8 cellular contexts compared by ENCODE assay signal in the genomic region with DNA sequence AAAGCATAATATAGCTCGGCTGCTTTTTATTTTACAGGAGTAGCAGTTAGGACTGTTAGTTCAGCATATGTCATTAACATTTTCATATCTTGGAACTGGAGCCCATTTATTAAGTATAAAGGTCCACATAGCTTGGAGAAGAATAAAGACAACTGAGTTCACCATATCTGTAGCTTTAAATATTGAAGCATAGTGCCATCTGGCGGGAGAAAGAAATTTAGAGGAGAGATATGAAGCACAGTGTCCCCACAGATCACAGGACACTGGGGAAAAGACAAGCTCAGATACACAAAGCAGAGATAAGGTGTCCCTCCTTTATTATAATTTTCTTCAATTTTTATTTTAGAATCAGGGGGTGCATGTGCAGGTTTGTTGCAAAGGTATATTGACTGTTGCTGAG.
DNase-seq lines count a peak whose midpoint lies in the region; ATAC-seq and TF ChIP-seq lines count a peak whose summit lies in the region.

No MANE protein-coding gene starts in this region.

- H3K27ac Mint-ChIP-seq in T-helper 17 cell = no peak overlapping the region

- 9 to 10% methylated on average over 2 of the region's 2 CpGs for WGBS in body of pancreas, 2 donors

- no peak overlapping the region for H3K4me3 Mint-ChIP-seq in T-helper 17 cell

- no peaks in the 10 kb centered on the region for H3K27me3 ChIP-seq in body of pancreas

- H3K4me1 ChIP-seq in body of pancreas = no peaks in the 10 kb centered on the region

- intact Hi-C loops in body of pancreas (cut with DNase I) = no loop called here

- TF ChIP-seq CTCF in body of pancreas (IDR thresholded peaks at IDR 0.05) = peak in 6 of 7 experiments; percentile 41 to 54 (median 48)

- TF ChIP-seq POLR2A in body of pancreas (IDR thresholded peaks at IDR 0.05) = no peak

- no peak overlapping the region for H3K27ac ChIP-seq in body of pancreas

- peaks cover 2% of the 10 kb centered on the region for H3K4me1 Mint-ChIP-seq in T-helper 17 cell

- ATAC-seq in HG02763 (IDR thresholded peaks at IDR 0.05; ENCODE audit: unreplicated experiment) (peak; percentile 40), body of pancreas (peak; percentile 77), T-helper 17 cell (no peak), HG03135 (IDR thresholded peaks at IDR 0.05; ENCODE audit: unreplicated experiment) (no peak)

- H3K9me3 ChIP-seq in body of pancreas (no peaks in the 10 kb centered on the region), T-helper 17 cell (ENCODE audit: control insufficient read depth, low read length, poor library complexity, severe bottlenecking) (no peaks in the 10 kb centered on the region)

- no peaks in the 10 kb centered on the region for H3K36me3 ChIP-seq in body of pancreas (replicated peaks in 1 of 2; ENCODE audit: insufficient read depth in 1 of 2, low read depth in 2 of 2)

- DNase-seq in SIG-M5 treated with dmso at 0.1 percent for 504 hours (lab: John Stamatoyannopoulos, UW; ENCODE audit: unreplicated experiment) (peak; percentile 18), SIG-M5 (lab: John Stamatoyannopoulos, UW) (no peak), NCI-H2227 treated with DMSO at 0.1 percent for 48 hours (lab: John Stamatoyannopoulos, UW) (peak; percentile 39), body of pancreas (peak; percentile 8 to 43 (median 15)), left kidney (ENCODE audit: low read depth, low spot score) (peak; percentile 73), T-helper 17 cell (no peak)

- H3K4me3 ChIP-seq in body of pancreas = no peak overlapping the region

- H3K36me3 Mint-ChIP-seq in T-helper 17 cell (ENCODE audit: low read depth) = no peaks in the 10 kb centered on the region

- peaks cover 12% of the 10 kb centered on the region for H3K27me3 Mint-ChIP-seq in T-helper 17 cell

Comparison
In these comparisons a context has a peak if more than half of its experiments do, and no peak if none do; other contexts are left out.
1. DNase-seq: peak in SIG-M5 treated with dmso at 0.1 percent for 504 hours (single experiment), NCI-H2227 treated with DMSO at 0.1 percent for 48 hours (single experiment), body of pancreas (4 of 4) and left kidney (single experiment); none in SIG-M5 (single experiment) and T-helper 17 cell (0 of 3).
2. ATAC-seq: peak in HG02763 (single experiment) and body of pancreas (single experiment); none in T-helper 17 cell (single experiment) and HG03135 (single experiment).